22 cellular contexts compared by ENCODE assay signal in genomic region chr4:16695896-16696295, GRCh38.
DNase-seq lines count a peak whose midpoint lies in the region; ATAC-seq and TF ChIP-seq lines count a peak whose summit lies in the region.
"Had no signal": no experiment of that assay in that cellular context is flagged by ENCODE, and none has a peak within 500 bp of the region (broad histone marks: within the 10 kb centered on the region; RNA-seq: fewer than 3 reads in every experiment).

No MANE protein-coding gene starts in this region.

- DNase-seq in WTC11 (ENCODE audit: low spot score) (no peak), endothelial cell (ENCODE audit: low spot score) (no peak), pons (ENCODE audit: low spot score) (peak; percentile 19), posterior cingulate gyrus (no peak), NCI-H510A (lab: John Stamatoyannopoulos, UW) (no peak)
- DNase-seq: BE2C; C1 segment of cervical spinal cord; CD4-positive, CD25-positive, alpha-beta regulatory T cell; CD8-positive, alpha-beta memory T cell; COR-L47; DMS 273 treated with DMSO at 0.1 percent for 48 hours; DMS53; DND-41; EL; GM23248; H7; KBM-7 had no signal

- POLR2A ChIA-PET in WTC11 (lab: Charles Lee), result no interaction called here

- H3K27me3 Mint-ChIP-seq in WTC11 (ENCODE audit: low read depth), result no peaks in the 10 kb centered on the region
- no peaks in the 10 kb centered on the region for H3K27me3 Mint-ChIP-seq in endothelial cell (ENCODE audit: unreplicated experiment)
- H3K27me3 Mint-ChIP-seq: CD8-positive, alpha-beta memory T cell; IgD-negative memory B cell had no signal

- H3K36me3 ChIP-seq in HUES6 (ENCODE audit: control insufficient read depth, insufficient read depth, low read length), result no peaks in the 10 kb centered on the region
- H3K36me3 ChIP-seq: BE2C had no signal

- H3K9me3 ChIP-seq in HUES6 (ENCODE audit: control insufficient read depth, insufficient read depth, low read depth, low read length), result no peaks in the 10 kb centered on the region
- H3K9me3 ChIP-seq: BE2C had no signal

- peaks cover 65% of the 10 kb centered on the region for H3K4me1 Mint-ChIP-seq in WTC11
- H3K4me1 Mint-ChIP-seq in endothelial cell (ENCODE audit: unreplicated experiment), result peaks cover 40% of the 10 kb centered on the region
- H3K4me1 Mint-ChIP-seq: CD4-positive, CD25-positive, alpha-beta regulatory T cell; CD8-positive, alpha-beta memory T cell; IgD-negative memory B cell had no signal

- intact Hi-C loops in posterior cingulate gyrus (cut with DNase I), result no loop called here

- H3K9ac ChIP-seq in HUES6 (ENCODE audit: low read length), result no peak overlapping the region
- H3K9ac ChIP-seq: GM23248 had no signal

- peaks cover 3% of the 10 kb centered on the region for H3K36me3 Mint-ChIP-seq in WTC11
- peaks cover 40% of the 10 kb centered on the region for H3K36me3 Mint-ChIP-seq in endothelial cell (ENCODE audit: low read depth, unreplicated experiment)
- H3K36me3 Mint-ChIP-seq: CD4-positive, CD25-positive, alpha-beta regulatory T cell; CD8-positive, alpha-beta memory T cell; IgD-negative memory B cell had no signal

- H3K9me3 Mint-ChIP-seq in WTC11 (0 out of 2 replicates have a peak, but pooled peaks cover 3% of the 10 kb centered on the region), endothelial cell (ENCODE audit: unreplicated experiment) (no peaks in the 10 kb centered on the region)

- H3K4me3 Mint-ChIP-seq in WTC11, result no peak overlapping the region
- H3K4me3 Mint-ChIP-seq in endothelial cell (ENCODE audit: unreplicated experiment), result no peak overlapping the region
- H3K4me3 Mint-ChIP-seq: CD4-positive, CD25-positive, alpha-beta regulatory T cell; CD8-positive, alpha-beta memory T cell; IgD-negative memory B cell had no signal

- no peak for TF ChIP-seq CTCF in WTC11 (IDR thresholded peaks at IDR 0.05)
- no peak for TF ChIP-seq CTCF in endothelial cell (IDR thresholded peaks at IDR 0.05; ENCODE audit: unreplicated experiment)

- peak overlapping the region; percentile 89 for H3K27ac Mint-ChIP-seq in WTC11
- H3K27ac Mint-ChIP-seq in endothelial cell (ENCODE audit: unreplicated experiment), result peak overlapping the region; percentile 4
- H3K27ac Mint-ChIP-seq: CD4-positive, CD25-positive, alpha-beta regulatory T cell; IgD-negative memory B cell had no signal

- ATAC-seq in WTC11 (no peak), HG03460 (IDR thresholded peaks at IDR 0.05; ENCODE audit: unreplicated experiment) (no peak)
- ATAC-seq: GM12878 had no signal

- H3K27ac ChIP-seq in HUES6 (ENCODE audit: low read depth, low read length), result peak overlapping the region; percentile 53; the same call in 1 of the 2 replicates
- H3K27ac ChIP-seq: GM23248, HL-60 had no signal

- H3K4me1 ChIP-seq in HUES6 (ENCODE audit: control insufficient read depth, insufficient read depth, low read length), result peaks cover 40% of the 10 kb centered on the region

- H3K27me3 ChIP-seq in HUES6 (ENCODE audit: control insufficient read depth, insufficient read depth, low read length), result no peaks in the 10 kb centered on the region
- H3K27me3 ChIP-seq: BE2C had no signal

- H3K4me3 ChIP-seq in HUES6 (ENCODE audit: low read depth, low read length), result no peak overlapping the region
- H3K4me3 ChIP-seq: GM12878, GM23248 had no signal

- CTCF ChIA-PET in WTC11 (lab: Charles Lee), result no interaction called here

TF ChIP-seq in WTC11, 78 proteins besides CTCF, POLR2A, EP300 and RAD21:
- TF ChIP-seq ZBTB43 (CRISPR knock-in tag; IDR thresholded peaks at IDR 0.05) (no peak), CBFB (CRISPR knock-in tag; IDR thresholded peaks at IDR 0.05; ENCODE audit: low read depth) (no peak), JUN (CRISPR knock-in tag; IDR thresholded peaks at IDR 0.05) (no peak), ZNF416 (CRISPR knock-in tag; IDR thresholded peaks at IDR 0.05) (no peak), GTF2I (CRISPR knock-in tag; conservative IDR thresholded peaks at IDR 0.05) (no peak), MYBL2 (CRISPR knock-in tag; IDR thresholded peaks at IDR 0.05) (no peak), CREM (CRISPR knock-in tag; IDR thresholded peaks at IDR 0.05) (no peak), TP53 (CRISPR knock-in tag; IDR thresholded peaks at IDR 0.05) (no peak), NFATC4 (CRISPR knock-in tag; IDR thresholded peaks at IDR 0.05) (no peak), ZNF232 (CRISPR knock-in tag; IDR thresholded peaks at IDR 0.05) (no peak), OVOL2 (CRISPR knock-in tag; IDR thresholded peaks at IDR 0.05; ENCODE audit: borderline replicate concordance) (no peak), TEAD1 (CRISPR knock-in tag; IDR thresholded peaks at IDR 0.05) (no peak), TCF7 (CRISPR knock-in tag; IDR thresholded peaks at IDR 0.05; ENCODE audit: low read depth) (no peak), ZNF121 (CRISPR knock-in tag; IDR thresholded peaks at IDR 0.05) (no peak)
- TF ChIP-seq, protein P1, sequence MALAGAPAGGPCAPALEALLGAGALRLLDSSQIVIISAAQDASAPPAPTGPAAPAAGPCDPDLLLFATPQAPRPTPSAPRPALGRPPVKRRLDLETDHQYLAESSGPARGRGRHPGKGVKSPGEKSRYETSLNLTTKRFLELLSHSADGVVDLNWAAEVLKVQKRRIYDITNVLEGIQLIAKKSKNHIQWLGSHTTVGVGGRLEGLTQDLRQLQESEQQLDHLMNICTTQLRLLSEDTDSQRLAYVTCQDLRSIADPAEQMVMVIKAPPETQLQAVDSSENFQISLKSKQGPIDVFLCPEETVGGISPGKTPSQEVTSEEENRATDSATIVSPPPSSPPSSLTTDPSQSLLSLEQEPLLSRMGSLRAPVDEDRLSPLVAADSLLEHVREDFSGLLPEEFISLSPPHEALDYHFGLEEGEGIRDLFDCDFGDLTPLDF (CRISPR knock-in tag; IDR thresholded peaks at IDR 0.05), result no peak
- TF ChIP-seq, protein P2, sequence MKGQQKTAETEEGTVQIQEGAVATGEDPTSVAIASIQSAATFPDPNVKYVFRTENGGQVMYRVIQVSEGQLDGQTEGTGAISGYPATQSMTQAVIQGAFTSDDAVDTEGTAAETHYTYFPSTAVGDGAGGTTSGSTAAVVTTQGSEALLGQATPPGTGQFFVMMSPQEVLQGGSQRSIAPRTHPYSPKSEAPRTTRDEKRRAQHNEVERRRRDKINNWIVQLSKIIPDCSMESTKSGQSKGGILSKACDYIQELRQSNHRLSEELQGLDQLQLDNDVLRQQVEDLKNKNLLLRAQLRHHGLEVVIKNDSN (CRISPR knock-in tag; IDR thresholded peaks at IDR 0.05), result no peak
- TF ChIP-seq, protein P3, sequence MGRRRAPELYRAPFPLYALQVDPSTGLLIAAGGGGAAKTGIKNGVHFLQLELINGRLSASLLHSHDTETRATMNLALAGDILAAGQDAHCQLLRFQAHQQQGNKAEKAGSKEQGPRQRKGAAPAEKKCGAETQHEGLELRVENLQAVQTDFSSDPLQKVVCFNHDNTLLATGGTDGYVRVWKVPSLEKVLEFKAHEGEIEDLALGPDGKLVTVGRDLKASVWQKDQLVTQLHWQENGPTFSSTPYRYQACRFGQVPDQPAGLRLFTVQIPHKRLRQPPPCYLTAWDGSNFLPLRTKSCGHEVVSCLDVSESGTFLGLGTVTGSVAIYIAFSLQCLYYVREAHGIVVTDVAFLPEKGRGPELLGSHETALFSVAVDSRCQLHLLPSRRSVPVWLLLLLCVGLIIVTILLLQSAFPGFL (CRISPR knock-in tag; IDR thresholded peaks at IDR 0.05; ENCODE audit: borderline replicate concordance), result no peak
